17 cellular contexts compared by ENCODE assay signal in the genomic region with DNA sequence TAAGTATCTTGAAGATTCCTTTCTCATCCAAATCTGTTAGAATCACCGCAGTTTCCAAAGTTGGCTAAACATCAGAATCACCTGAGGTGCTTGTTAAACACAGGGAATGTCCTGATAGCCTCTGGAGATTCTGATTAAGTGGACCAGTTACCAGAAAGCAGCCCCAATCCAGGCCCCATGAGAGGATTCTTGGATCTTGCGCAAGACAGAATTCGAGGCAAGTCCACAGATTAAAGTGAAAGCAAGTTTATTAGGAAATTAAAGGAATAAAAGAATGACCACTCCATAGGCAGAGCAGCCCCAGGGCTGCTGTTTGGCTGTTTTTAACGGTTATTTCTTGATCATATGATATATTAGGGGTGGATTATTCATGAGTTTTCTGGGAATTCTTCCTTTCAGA.
DNase-seq lines count a peak whose midpoint lies in the region; ATAC-seq and TF ChIP-seq lines count a peak whose summit lies in the region.
"Had no signal": no experiment of that assay in that cellular context is flagged by ENCODE, and none has a peak within 500 bp of the region (broad histone marks: within the 10 kb centered on the region; RNA-seq: fewer than 3 reads in every experiment).

No MANE protein-coding gene starts in this region.

- intact Hi-C loops in MCF 10A (cut with micrococcal nuclease) (no loop called here), left ventricle myocardium inferior (cut with micrococcal nuclease) (no loop called here), sciatic nerve (cut with DNase I) (no loop called here)

- H3K4me3 Mint-ChIP-seq in MCF 10A (ENCODE audit: unreplicated experiment), result no peak overlapping the region
- H3K4me3 Mint-ChIP-seq in activated T-cell treated with anti-CD3 and anti-CD28 coated beads, Interleukin-2, amount 50 U/mL, for 72 hours, result no peak overlapping the region

- no peaks in the 10 kb centered on the region for H3K27me3 Mint-ChIP-seq in MCF 10A (ENCODE audit: insufficient read depth, unreplicated experiment)
- no peaks in the 10 kb centered on the region for H3K27me3 Mint-ChIP-seq in activated T-cell treated with anti-CD3 and anti-CD28 coated beads, Interleukin-2, amount 50 U/mL, for 72 hours (ENCODE audit: low read depth)
- H3K27me3 Mint-ChIP-seq: progenitor cell of endocrine pancreas had no signal

- TF ChIP-seq CTCF in AG10803 (conservative IDR thresholded peaks at IDR 0.05; ENCODE audit: low read length), result no peak
- TF ChIP-seq CTCF in MCF 10A (IDR thresholded peaks at IDR 0.05; ENCODE audit: unreplicated experiment), result no peak
- no peak for TF ChIP-seq CTCF in left ventricle myocardium inferior (IDR thresholded peaks at IDR 0.05; ENCODE audit: borderline replicate concordance)

- H3K9me3 ChIP-seq in left ventricle myocardium inferior (replicated peaks), result peaks cover 16% of the 10 kb centered on the region

- POLR2A ChIA-PET in MCF 10A (lab: Yijun Ruan, JAX), result no interaction called here

- no TSS peak for BruUV-seq in MCF 10A (replicated peaks; lab: Mats Ljungman, UMichigan)

- peak; percentile 82 for ATAC-seq in sciatic nerve
- no peak for ATAC-seq in activated T-cell treated with anti-CD3 and anti-CD28 coated beads, Interleukin-2, amount 50 U/mL, for 72 hours (replicated peaks in 1 of 2)
- ATAC-seq: esophagus mucosa had no signal

- no peaks in the 10 kb centered on the region for H3K4me1 Mint-ChIP-seq in MCF 10A (ENCODE audit: insufficient read depth, unreplicated experiment)
- H3K4me1 Mint-ChIP-seq in activated T-cell treated with anti-CD3 and anti-CD28 coated beads, Interleukin-2, amount 50 U/mL, for 72 hours (ENCODE audit: low read depth), result no peaks in the 10 kb centered on the region

- peaks cover 8% of the 10 kb centered on the region for H3K9me3 Mint-ChIP-seq in MCF 10A (ENCODE audit: unreplicated experiment)
- peaks cover 2 to 7% of the 10 kb centered on the region in 2 donors for H3K9me3 Mint-ChIP-seq in activated T-cell treated with anti-CD3 and anti-CD28 coated beads, Interleukin-2, amount 50 U/mL, for 72 hours

- peak overlapping the region; percentile 44 for H3K27ac ChIP-seq in left ventricle myocardium inferior (replicated peaks)
- H3K27ac ChIP-seq: HL-60 had no signal

- peaks cover 51% of the 10 kb centered on the region for H3K4me1 ChIP-seq in left ventricle myocardium inferior

- no peak overlapping the region for H3K27ac Mint-ChIP-seq in MCF 10A (ENCODE audit: low read depth, unreplicated experiment)
- no peak overlapping the region for H3K27ac Mint-ChIP-seq in activated T-cell treated with anti-CD3 and anti-CD28 coated beads, Interleukin-2, amount 50 U/mL, for 72 hours

- DNase-seq in AG10803 (ENCODE audit: low read depth) (peak; percentile 34), MCF 10A (ENCODE audit: unreplicated experiment) (peak; percentile 39), left ventricle myocardium inferior (no peak), sciatic nerve (ENCODE audit: low spot score) (no peak), NCI-H524 (lab: John Stamatoyannopoulos, UW) (no peak), MV-4-11 (lab: John Stamatoyannopoulos, UW) (no peak), NCI-H446 treated with DMSO at 0.1 percent for 48 hours (lab: John Stamatoyannopoulos, UW) (no peak)
- no peak for DNase-seq in activated T-cell treated with anti-CD3 and anti-CD28 coated beads, Interleukin-2, amount 50 U/mL, for 72 hours
- DNase-seq: ACHN; activated CD4-positive, CD25-positive, alpha-beta regulatory T cell; cortex of kidney; NCI-H1694; stimulated activated CD4-positive, alpha-beta T cell treated with anti-CD3 and anti-CD28 coated beads, Interleukin-1b, Interleukin-23, amount 100 ng/mL, for 48 hours; trophoblast cell had no signal

- no peaks in the 10 kb centered on the region for H3K36me3 ChIP-seq in left ventricle myocardium inferior

- CTCF ChIA-PET in MCF 10A (lab: Yijun Ruan, JAX), result interaction anchor here (1.7 to 2.1 kb wide), 2 partner anchors 14 to 258 kb away, joined by 4 to 6 read pairs; no protein-coding TSS in a partner anchor

- H3K4me3 ChIP-seq in AG10803 (ENCODE audit: low read length), result no peak overlapping the region
- H3K4me3 ChIP-seq in left ventricle myocardium inferior, result peak overlapping the region; percentile 25

- H3K27me3 ChIP-seq in left ventricle myocardium inferior (ENCODE audit: low read depth), result no peaks in the 10 kb centered on the region

- no peaks in the 10 kb centered on the region for H3K36me3 Mint-ChIP-seq in MCF 10A (ENCODE audit: insufficient read depth, unreplicated experiment)
- H3K36me3 Mint-ChIP-seq in activated T-cell treated with anti-CD3 and anti-CD28 coated beads, Interleukin-2, amount 50 U/mL, for 72 hours (ENCODE audit: insufficient read depth in 2 of 2), result peaks cover 0 to 4% of the 10 kb centered on the region in 2 donors

Comparison
In these comparisons a context has a peak if more than half of its experiments do, and no peak if none do; other contexts are left out.
1. DNase-seq: peak in AG10803 (single experiment) and MCF 10A (single experiment); none in left ventricle myocardium inferior (single experiment), sciatic nerve (single experiment), activated T-cell treated with anti-CD3 and anti-CD28 coated beads, Interleukin-2, amount 50 U/mL, for 72 hours (0 of 2), NCI-H524 (0 of 2), MV-4-11 (single experiment) and NCI-H446 treated with DMSO at 0.1 percent for 48 hours (single experiment).